In genomic region chr6:128507337-128508310, GRCh38 we compare ENCODE assay signal across 10 cellular contexts. TPM values are rescaled to one million over a fixed set of nuclear protein-coding genes. Genes with fewer than 3 reads are reported as not detected.
DNase-seq lines count a peak whose midpoint lies in the region; ATAC-seq, FAIRE-seq and TF ChIP-seq lines count a peak whose summit lies in the region.
"Had no signal": no experiment of that assay in that cellular context is flagged by ENCODE, and none has a peak within 500 bp of the region (broad histone marks: within the 10 kb centered on the region; RNA-seq: fewer than 3 reads in every experiment).

No MANE protein-coding gene starts in this region.

- H3K27ac ChIP-seq in kidney (ENCODE audit: low read depth in 2 of 2, low read length in 2 of 2), result peak overlapping the region; percentile 47 to 52
- peak overlapping the region; percentile 68 to 82 (median 71) for H3K27ac ChIP-seq in transverse colon
- no peak overlapping the region for H3K27ac ChIP-seq in thyroid gland

- TF ChIP-seq EP300 in transverse colon (IDR thresholded peaks at IDR 0.05; ENCODE audit: low read depth), result no peak

- no peak for TF ChIP-seq CTCF in kidney (IDR thresholded peaks at IDR 0.05; ENCODE audit: borderline replicate concordance, extremely low read depth, insufficient read depth)
- TF ChIP-seq CTCF in transverse colon (IDR thresholded peaks at IDR 0.05), result no peak
- no peak for TF ChIP-seq CTCF in thyroid gland (IDR thresholded peaks at IDR 0.05)

- H3K9me3 ChIP-seq in kidney (ENCODE audit: control insufficient read depth in 1 of 2, low read length in 2 of 2) (no peaks in the 10 kb centered on the region), transverse colon (no peaks in the 10 kb centered on the region), thyroid gland (no peaks in the 10 kb centered on the region)

- H3K4me1 ChIP-seq in kidney (ENCODE audit: control insufficient read depth in 1 of 2, insufficient read depth in 1 of 2, low read depth in 1 of 2, low read length in 2 of 2) (peaks cover 18 to 35% of the 10 kb centered on the region in 2 donors), transverse colon (peaks cover 14 to 85% (median 54%) of the 10 kb centered on the region in 4 donors), thyroid gland (peaks cover 7 to 11% of the 10 kb centered on the region in 2 donors)

- in situ Hi-C loops in transverse colon (cut with MboI; ENCODE audit: low pct_ligation_motif_present in 1 of 4, low pct_unique_long_range_greater_than_20kb in 1 of 4, low sequenced_read_pairs in 3 of 4), result loop anchor here in 1 of 4 donors (25.0 kb wide), 1 partner anchor 170 kb away; no protein-coding TSS in a partner anchor

- H3K27me3 ChIP-seq in transverse colon, result no peaks in the 10 kb centered on the region
- no peaks in the 10 kb centered on the region for H3K27me3 ChIP-seq in thyroid gland

- H3K36me3 ChIP-seq in kidney (ENCODE audit: control insufficient read depth in 1 of 2, insufficient read depth in 2 of 2, low read length in 2 of 2), result no peaks in the 10 kb centered on the region
- H3K36me3 ChIP-seq in transverse colon, result no peaks in the 10 kb centered on the region
- H3K36me3 ChIP-seq in thyroid gland, result no peaks in the 10 kb centered on the region

- H3K4me3 ChIP-seq in kidney (ENCODE audit: low read length in 2 of 2) (peak overlapping the region in 1 of 2 donors; percentile 38), transverse colon (no peak overlapping the region), thyroid gland (replicated peaks in 1 of 3) (no peak overlapping the region)

- peak; percentile 52 for TF ChIP-seq POLR2A in transverse colon (IDR thresholded peaks at IDR 0.05)
- TF ChIP-seq POLR2A in thyroid gland (IDR thresholded peaks at IDR 0.05), result no peak

- H3K9ac ChIP-seq in kidney (ENCODE audit: low read length in 2 of 2), result no peak overlapping the region

- FAIRE-seq in kidney (lab: Jason Lieb, UNC), result no peak

- WGBS in transverse colon (ENCODE audit: low coverage in 1 of 2), 2 donors, result 37 to 40% methylated on average over 4 to 5 of the region's 5 CpGs
- WGBS in thyroid gland, 2 donors, result 79 to 85% methylated on average over 5 of the region's 5 CpGs

- ATAC-seq in HG03457 (IDR thresholded peaks at IDR 0.05; ENCODE audit: unreplicated experiment), result no peak

- DNase-seq in NCI-H526 (lab: John Stamatoyannopoulos, UW) (peak; percentile 12 to 24), NCI-H526 treated with DMSO at 0.1 percent for 48 hours (lab: John Stamatoyannopoulos, UW) (no peak), astrocyte of the hippocampus (ENCODE audit: low read depth, low spot score) (peak; percentile 61), kidney (no peak), transverse colon (peak; percentile 63), thyroid gland (no peak), SW 1271 (lab: John Stamatoyannopoulos, UW) (no peak)
- DNase-seq: ACHN; stimulated activated CD8-positive, alpha-beta memory T cell treated with anti-CD3 and anti-CD28 coated beads, Interleukin-4, amount 100 ng/mL, for 48 hours had no signal

- intact Hi-C loops in kidney (cut with DNase I) (no loop called here), transverse colon (cut with DNase I; ENCODE audit: low total_unique reads) (no loop called here), thyroid gland (cut with DNase I) (no loop called here)

RNA-seq across cellular contexts. Expression of gene PTPRK, which starts 12.8 kb away (rescaled TPM):
- total RNA-seq in kidney, result 72.8 TPM
- 9.2 TPM for polyA plus RNA-seq in kidney (ENCODE audit: insufficient read depth, low read depth, low replicate concordance)
- 100 to 1,000 TPM in 2 of 4 donors, 10 to 100 TPM in 2; 88.0 to 187 (median 136) TPM for total RNA-seq in transverse colon
- total RNA-seq in thyroid gland, result 10 to 100 TPM; 34.6 to 56.5 (median 47.0) TPM

Comparison
In these comparisons a context has a peak if more than half of its experiments do, and no peak if none do; other contexts are left out.
1. DNase-seq: peak in NCI-H526 (2 of 2), astrocyte of the hippocampus (single experiment) and transverse colon (single experiment); none in NCI-H526 treated with DMSO at 0.1 percent for 48 hours (single experiment), kidney (single experiment), thyroid gland (0 of 2) and SW 1271 (0 of 2).
2. H3K27ac ChIP-seq: peak in kidney (2 of 2) and transverse colon (4 of 4); none in thyroid gland (0 of 3).